1 cellular context compared by ENCODE assay signal in genomic region chr2:26298638-26299393, GRCh38.
TF ChIP-seq lines count a peak whose summit lies in the region.

No MANE protein-coding gene starts in this region.

TF ChIP-seq in WTC11, 78 proteins besides CTCF, POLR2A, EP300 and RAD21 (continued from another document):
- no peak for TF ChIP-seq ZNF532 (CRISPR knock-in tag; IDR thresholded peaks at IDR 0.05; ENCODE audit: borderline replicate concordance)
- 0 out of 2 replicates have a peak, but pooled peaks have one; percentile 63 for TF ChIP-seq KAT7 (CRISPR knock-in tag; IDR thresholded peaks at IDR 0.05; ENCODE audit: borderline replicate concordance)
- no peak for TF ChIP-seq ESRRA (CRISPR knock-in tag; IDR thresholded peaks at IDR 0.05; ENCODE audit: borderline replicate concordance)
- peak; percentile 52; the same call in 1 of the 2 replicates for TF ChIP-seq ZBTB43 (CRISPR knock-in tag; IDR thresholded peaks at IDR 0.05)
- no peak for TF ChIP-seq CREB1 (CRISPR knock-in tag; IDR thresholded peaks at IDR 0.05)
- peak; percentile 18; the same call in 1 of the 2 replicates for TF ChIP-seq FOXP4 (CRISPR knock-in tag; IDR thresholded peaks at IDR 0.05)
- no peak for TF ChIP-seq CDX4 (CRISPR knock-in tag; IDR thresholded peaks at IDR 0.05; ENCODE audit: borderline replicate concordance)
